In the genomic region with DNA sequence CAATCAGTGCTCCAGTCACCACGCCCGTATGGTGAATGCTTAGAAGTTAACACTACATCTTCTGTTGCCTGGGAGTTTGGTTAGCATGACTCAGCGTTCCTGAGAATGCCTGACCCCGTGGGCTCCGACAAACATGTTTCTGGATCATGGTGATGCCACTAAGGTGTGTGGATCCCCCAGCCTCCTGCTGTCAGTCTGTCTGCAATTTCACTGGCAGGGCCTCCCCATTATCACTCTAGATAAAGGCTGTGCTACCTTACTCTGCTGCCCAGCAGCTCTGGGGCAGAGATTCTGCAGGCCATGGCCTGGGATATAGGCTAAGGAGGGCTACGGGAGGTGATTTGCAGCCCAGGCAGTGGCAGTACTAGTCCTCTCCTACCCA, we compare ENCODE assay signal across 14 cellular contexts.
DNase-seq lines count a peak whose midpoint lies in the region; ATAC-seq and TF ChIP-seq lines count a peak whose summit lies in the region.
"Had no signal": no experiment of that assay in that cellular context is flagged by ENCODE, and none has a peak within 500 bp of the region (broad histone marks: within the 10 kb centered on the region; RNA-seq: fewer than 3 reads in every experiment).

No MANE protein-coding gene starts in this region.

- H3K4me3 ChIP-seq in GM23248: no peak overlapping the region
- H3K4me3 ChIP-seq in fibroblast of the aortic adventitia (ENCODE audit: low read depth, low read length): no peak overlapping the region
- H3K4me3 ChIP-seq in trophoblast cell (ENCODE audit: low read depth, low read length): no peak overlapping the region
- H3K4me3 ChIP-seq: ascending aorta, skin epidermis had no signal

- no peaks in the 10 kb centered on the region for H3K9me2 ChIP-seq in GM23248 (ENCODE audit: insufficient read depth)

- ATAC-seq in GM21529 (IDR thresholded peaks at IDR 0.05; ENCODE audit: unreplicated experiment): no peak
- ATAC-seq in GM18502 (IDR thresholded peaks at IDR 0.05; ENCODE audit: poor library complexity, unreplicated experiment): no peak
- ATAC-seq in GM21381 (IDR thresholded peaks at IDR 0.05; ENCODE audit: unreplicated experiment): no peak

- no peak overlapping the region for H3K9ac ChIP-seq in GM23248
- no peak overlapping the region for H3K9ac ChIP-seq in trophoblast cell (ENCODE audit: low read length)

- H2BK12ac ChIP-seq in trophoblast cell (ENCODE audit: low read length): peak overlapping the region; percentile 87

- H3K4me2 ChIP-seq in GM23248 (ENCODE audit: unreplicated experiment) (no peak overlapping the region), trophoblast cell (ENCODE audit: low read length) (no peak overlapping the region)

- peak overlapping the region; percentile 70 for H3K14ac ChIP-seq in trophoblast cell (ENCODE audit: low read length)

- peak overlapping the region; percentile 92 for H3K18ac ChIP-seq in trophoblast cell (ENCODE audit: low read length)

- H4K91ac ChIP-seq in trophoblast cell (ENCODE audit: low read depth, low read length): peak overlapping the region; percentile 86

- H3K27ac ChIP-seq in GM23248 (no peak overlapping the region), trophoblast cell (ENCODE audit: low read depth, low read length) (peak overlapping the region; percentile 53)
- H3K27ac ChIP-seq: ascending aorta had no signal

- in situ Hi-C loops in GM23248 (cut with MboI): no loop called here

- H3K4me1 ChIP-seq in GM23248 (ENCODE audit: insufficient read depth) (peaks cover 30% of the 10 kb centered on the region), trophoblast cell (ENCODE audit: control insufficient read depth in 1 of 2, insufficient read depth in 2 of 2, low read length in 2 of 2) (peaks cover 28 to 33% of the 10 kb centered on the region in 2 experiments)

- no peak for TF ChIP-seq CTCF in fibroblast of the aortic adventitia (IDR thresholded peaks at IDR 0.05; ENCODE audit: insufficient read depth, low read length)

- H3K79me2 ChIP-seq in GM23248 (ENCODE audit: insufficient read depth) (no peaks in the 10 kb centered on the region), trophoblast cell (ENCODE audit: control insufficient read depth, insufficient read depth, low read length, poor library complexity) (peaks cover 9% of the 10 kb centered on the region)

- no peaks in the 10 kb centered on the region for H3K9me3 ChIP-seq in GM23248 (ENCODE audit: low read depth)
- H3K9me3 ChIP-seq in trophoblast cell (ENCODE audit: insufficient read depth, low read depth, low read length): no peaks in the 10 kb centered on the region
- H3K9me3 ChIP-seq: ascending aorta had no signal

- H4K12ac ChIP-seq in trophoblast cell (ENCODE audit: low read depth, low read length): peak overlapping the region; percentile 40

- peak overlapping the region; percentile 90 for H2BK120ac ChIP-seq in trophoblast cell (ENCODE audit: insufficient read depth, low read length, poor library complexity)

- H3K27me3 ChIP-seq in GM23248 (replicated peaks; ENCODE audit: insufficient read depth) (no peaks in the 10 kb centered on the region), trophoblast cell (ENCODE audit: insufficient read depth, low read length) (no peaks in the 10 kb centered on the region)
- H3K27me3 ChIP-seq: ascending aorta had no signal

- no peak overlapping the region for H3K23ac ChIP-seq in trophoblast cell (ENCODE audit: low read length)

- H3K36me3 ChIP-seq in GM23248 (ENCODE audit: low read depth) (no peaks in the 10 kb centered on the region), trophoblast cell (ENCODE audit: control insufficient read depth in 1 of 2, insufficient read depth in 2 of 2, low read length in 2 of 2) (no peaks in the 10 kb centered on the region)
- H3K36me3 ChIP-seq: ascending aorta had no signal

- peak overlapping the region; percentile 11; the same call in 1 of the 2 replicates for H2AFZ ChIP-seq in GM23248
- peak overlapping the region; percentile 81 for H2AFZ ChIP-seq in trophoblast cell (ENCODE audit: insufficient read depth, low read length, poor library complexity)

- peak overlapping the region; percentile 33 for H4K8ac ChIP-seq in trophoblast cell (ENCODE audit: low read depth, low read length)

- no peaks in the 10 kb centered on the region for H4K20me1 ChIP-seq in GM23248 (ENCODE audit: insufficient read depth)

- H2BK5ac ChIP-seq in trophoblast cell (ENCODE audit: low read depth, low read length, poor library complexity): peak overlapping the region; percentile 70

- H3K4ac ChIP-seq in trophoblast cell (ENCODE audit: low read depth, low read length): peak overlapping the region; percentile 39

- WGBS in GM23248 (ENCODE audit: low coverage in 1 of 2, low lambda C conversion rate in 2 of 2, missing lambda C conversion rate in 2 of 2), 2 experiments: 68 to 69% methylated on average over 6 of the region's 6 CpGs
- no CpG with 5 or more reads among the region's 6 CpGs for WGBS in trophoblast cell (ENCODE audit: extremely low coverage, insufficient coverage, insufficient read length)

- peaks cover 38% of the 10 kb centered on the region for H3K79me1 ChIP-seq in trophoblast cell (ENCODE audit: low read length)

- peaks cover 7% of the 10 kb centered on the region for H3F3A ChIP-seq in GM23248 (ENCODE audit: insufficient read depth)

- H2AK5ac ChIP-seq in trophoblast cell (ENCODE audit: low read length): peak overlapping the region; percentile 90

- DNase-seq in GM23248: peak; percentile 64
- DNase-seq in SW480 (ENCODE audit: low spot score): peak; percentile 84
- peak; percentile 53 for DNase-seq in fibroblast of the aortic adventitia (ENCODE audit: low read depth)
- DNase-seq in trophoblast cell: peak in 1 of 2 donors; percentile 48
- DNase-seq in NCI-H146 (lab: John Stamatoyannopoulos, UW): no peak
- DNase-seq: COR-L47; NCI-H69; stimulated activated CD8-positive, alpha-beta memory T cell treated with anti-CD3 and anti-CD28 coated beads, Interleukin-4, amount 100 ng/mL, for 48 hours; T-helper 1 cell had no signal
